Comparison of ENCODE assay signal across 25 cellular contexts in the genomic region with DNA sequence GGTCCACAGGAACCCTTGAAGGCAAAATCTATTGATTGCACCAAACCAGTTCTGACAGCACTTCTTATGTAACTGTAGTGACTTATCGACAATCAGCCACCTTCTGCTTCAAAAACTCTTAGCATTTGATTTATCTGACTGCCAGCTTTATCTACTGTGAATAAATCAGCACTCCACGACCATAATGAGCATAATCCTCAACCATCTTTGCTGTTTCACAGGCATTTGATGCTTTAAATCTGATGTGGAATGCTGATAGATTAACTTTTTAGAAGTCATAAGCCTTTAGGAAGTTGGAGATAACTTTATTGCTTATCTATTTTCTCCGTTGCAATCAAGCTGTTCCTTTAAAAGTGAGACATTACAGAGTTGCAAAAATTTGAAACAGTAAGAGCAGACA.
"Had no signal": no experiment of that assay in that cellular context is flagged by ENCODE, and none has a peak within 500 bp of the region (broad histone marks: within the 10 kb centered on the region; RNA-seq: fewer than 3 reads in every experiment).

No MANE protein-coding gene starts in this region.

- H3K79me2 ChIP-seq: parathyroid adenoma had no signal

- H3K27me3 Mint-ChIP-seq: naive thymus-derived CD4-positive, alpha-beta T cell; stimulated activated naive CD8-positive, alpha-beta T cell treated with anti-CD3 and anti-CD28 coated beads, Interleukin-15, amount 100 ng/mL, for 72 hours had no signal

- H3K4me3 ChIP-seq: dorsolateral prefrontal cortex, gastrocnemius medialis, left lung, neural progenitor cell, prostate gland, smooth muscle cell, suprapubic skin, vagina had no signal

- H3K4me2 ChIP-seq: neural progenitor cell, smooth muscle cell had no signal

- H3K36me3 Mint-ChIP-seq: naive thymus-derived CD4-positive, alpha-beta T cell; neural progenitor cell had no signal

- H3K4me1 ChIP-seq: gastrocnemius medialis, left lung, neural progenitor cell, parathyroid adenoma, prostate gland, suprapubic skin had no signal

- H3K27me3 ChIP-seq: dorsolateral prefrontal cortex, gastrocnemius medialis, left lung, neural progenitor cell, suprapubic skin, vagina had no signal

- H3K4me1 Mint-ChIP-seq: naive thymus-derived CD4-positive, alpha-beta T cell; nephron; neural progenitor cell; stimulated activated naive CD8-positive, alpha-beta T cell treated with anti-CD3 and anti-CD28 coated beads, Interleukin-15, amount 100 ng/mL, for 72 hours had no signal

- H3K36me3 ChIP-seq: gastrocnemius medialis, left lung, neural progenitor cell, prostate gland, suprapubic skin, vagina had no signal

- H3K9me3 Mint-ChIP-seq: neural progenitor cell had no signal

- H3K4me3 Mint-ChIP-seq: naive thymus-derived CD4-positive, alpha-beta T cell; nephron; neural progenitor cell; stimulated activated naive CD8-positive, alpha-beta T cell treated with anti-CD3 and anti-CD28 coated beads, Interleukin-15, amount 100 ng/mL, for 72 hours had no signal

- H3K27ac ChIP-seq: dorsolateral prefrontal cortex, epithelial cell of prostate, gastrocnemius medialis, left lung, neural progenitor cell, parathyroid adenoma, prostate gland, suprapubic skin, vagina had no signal

- DNase-seq: dorsolateral prefrontal cortex; effector CD4-positive, alpha-beta T cell; foreskin fibroblast; gastrocnemius medialis; head of caudate nucleus; left cardiac atrium; left lung; midbrain; naive thymus-derived CD4-positive, alpha-beta T cell; stimulated activated CD4-positive, alpha-beta T cell treated with anti-CD3 and anti-CD28 coated beads, Interleukin-12 subunit alpha, Interleukin-12 subunit beta, amount 100 ng/mL, for 4 hours; stimulated activated CD4-positive, alpha-beta T cell treated with anti-CD3 and anti-CD28 coated beads, Interleukin-1b, Interleukin-23, amount 100 ng/mL, for 48 hours; stimulated activated CD4-positive, alpha-beta T cell treated with anti-CD3 and anti-CD28 coated beads, Interleukin-4, amount 100 ng/mL, for 1 hour; stimulated activated CD8-positive, alpha-beta memory T cell treated with anti-CD3 and anti-CD28 coated beads, Interleukin-4, amount 100 ng/mL, for 48 hours; stimulated activated naive CD4-positive, alpha-beta T cell; stimulated activated naive CD8-positive, alpha-beta T cell treated with anti-CD3 and anti-CD28 coated beads, Interleukin-15, amount 100 ng/mL, for 72 hours had no signal

- H3K27ac Mint-ChIP-seq: naive thymus-derived CD4-positive, alpha-beta T cell; nephron; neural progenitor cell; stimulated activated naive CD8-positive, alpha-beta T cell treated with anti-CD3 and anti-CD28 coated beads, Interleukin-15, amount 100 ng/mL, for 72 hours had no signal

- ATAC-seq: esophagus mucosa; gastrocnemius medialis; left cardiac atrium; left lung; naive thymus-derived CD4-positive, alpha-beta T cell; sciatic nerve; stimulated activated naive CD8-positive, alpha-beta T cell treated with anti-CD3 and anti-CD28 coated beads, Interleukin-15, amount 100 ng/mL, for 72 hours had no signal

- H3K9me3 ChIP-seq: gastrocnemius medialis, prostate gland, suprapubic skin, vagina had no signal

- H2AFZ ChIP-seq: neural progenitor cell, parathyroid adenoma had no signal

- H3K9ac ChIP-seq: neural progenitor cell, parathyroid adenoma had no signal
